8 cellular contexts compared by ENCODE assay signal in the genomic region with DNA sequence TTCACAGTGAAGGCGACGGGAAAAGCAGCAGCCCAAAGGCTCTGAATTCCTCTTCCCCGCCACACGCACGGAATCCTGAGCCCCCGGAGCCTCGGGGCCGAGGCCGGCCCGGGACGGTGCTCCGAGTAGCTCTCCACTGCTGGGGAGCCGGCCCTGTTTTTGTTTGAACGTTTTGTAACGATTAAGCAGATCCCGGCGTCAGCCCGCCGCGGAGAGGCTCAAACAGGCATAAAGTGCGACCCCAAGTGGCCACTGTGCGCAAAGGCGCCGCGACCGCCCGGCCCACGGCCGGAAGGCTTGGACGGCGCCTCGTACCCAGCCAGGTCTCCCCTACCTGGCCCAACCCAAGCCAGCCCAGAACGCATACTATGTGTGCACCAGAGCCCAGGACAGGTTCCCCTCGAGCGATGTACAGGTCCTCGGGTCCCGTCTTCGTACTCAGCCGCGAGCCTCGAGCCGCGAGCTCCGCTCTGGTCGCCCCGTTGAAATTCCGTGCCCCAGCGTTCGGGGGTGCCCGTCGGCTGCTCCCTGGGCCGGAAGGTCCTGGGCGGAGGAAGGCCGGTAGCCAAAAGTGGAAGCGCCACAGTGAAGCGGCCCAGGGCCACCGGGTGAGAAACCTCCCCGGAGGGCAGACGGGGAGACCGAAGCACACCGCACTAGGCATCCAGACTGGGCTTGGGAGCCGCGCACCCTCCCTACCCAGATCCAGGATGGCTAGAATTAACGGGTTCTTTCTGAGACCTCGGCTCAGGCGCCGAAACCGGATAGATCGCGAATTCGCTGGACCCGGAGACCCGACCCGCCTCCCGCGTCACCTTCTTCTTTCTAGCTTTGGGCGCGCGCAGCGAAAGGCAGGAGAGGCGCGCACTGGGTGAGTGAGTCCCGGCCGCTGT. TPM values are rescaled to one million over a fixed set of nuclear protein-coding genes. Genes with fewer than 3 reads are reported as not detected.
A peak's percentile ranks its signal among the peaks of the same experiment; 100 is the strongest.
DNase-seq lines count a peak whose midpoint lies in the region; ATAC-seq and TF ChIP-seq lines count a peak whose summit lies in the region.

No MANE protein-coding gene starts in this region.

- H3K9me3 ChIP-seq in GM23248 (ENCODE audit: low read depth), result no peaks in the 10 kb centered on the region
- H3K9me3 ChIP-seq in iPS-15b (ENCODE audit: control insufficient read depth, insufficient read depth, low read length), result no peaks in the 10 kb centered on the region
- H3K9me3 ChIP-seq in sigmoid colon, result no peaks in the 10 kb centered on the region

- H3K9me2 ChIP-seq in GM23248 (ENCODE audit: insufficient read depth), result no peaks in the 10 kb centered on the region

- no peaks in the 10 kb centered on the region for H4K20me1 ChIP-seq in GM23248 (ENCODE audit: insufficient read depth)

- TF ChIP-seq CTCF in NB4 (IDR thresholded peaks at IDR 0.05; ENCODE audit: low read depth, low read length), result peak; percentile 84
- TF ChIP-seq CTCF in brain microvascular endothelial cell (IDR thresholded peaks at IDR 0.05; ENCODE audit: low read depth, low read length, missing control alignments), result peak; percentile 94
- peak; percentile 71 to 91 (median 80) for TF ChIP-seq CTCF in sigmoid colon (IDR thresholded peaks at IDR 0.05)

- H3K27ac ChIP-seq in GM23248 (peak overlapping the region; percentile 93), brain microvascular endothelial cell (peak overlapping the region; percentile 3), sigmoid colon (peak overlapping the region; percentile 92 to 94 (median 93))

- H3K36me3 ChIP-seq in GM23248 (ENCODE audit: low read depth) (no peaks in the 10 kb centered on the region), brain microvascular endothelial cell (replicated peaks) (no peaks in the 10 kb centered on the region), iPS-15b (ENCODE audit: control insufficient read depth, insufficient read depth, low read length) (no peaks in the 10 kb centered on the region), sigmoid colon (no peaks in the 10 kb centered on the region)

- intact Hi-C loops in sigmoid colon (cut with DNase I), result loop anchor here (2.0 to 5.0 kb wide), 8 partner anchors 128 to 1423 kb away; no protein-coding TSS in a partner anchor

- TF ChIP-seq EP300 in sigmoid colon (IDR thresholded peaks at IDR 0.05), result no peak

- no peak for TF ChIP-seq POLR2A in NB4 (IDR thresholded peaks at IDR 0.05; ENCODE audit: extremely low read depth, insufficient read length)
- peak in 1 of 2 donors; percentile 41 for TF ChIP-seq POLR2A in sigmoid colon (IDR thresholded peaks at IDR 0.05)

- H3K27me3 ChIP-seq in GM23248 (replicated peaks; ENCODE audit: insufficient read depth), result no peaks in the 10 kb centered on the region; the same call in 1 of the 2 replicates
- H3K27me3 ChIP-seq in brain microvascular endothelial cell (replicated peaks), result peaks cover 64% of the 10 kb centered on the region
- H3K27me3 ChIP-seq in iPS-15b (ENCODE audit: control insufficient read depth, insufficient read depth, low read length), result peaks cover 93% of the 10 kb centered on the region
- peaks cover 25 to 50% (median 50%) of the 10 kb centered on the region in 3 donors for H3K27me3 ChIP-seq in sigmoid colon

- H3K4me1 ChIP-seq in GM23248 (ENCODE audit: insufficient read depth) (no peaks in the 10 kb centered on the region), iPS-15b (ENCODE audit: control insufficient read depth, insufficient read depth, low read length) (peaks cover 14% of the 10 kb centered on the region), sigmoid colon (peaks cover 0 to 52% (median 36%) of the 10 kb centered on the region in 4 donors)

- H2AFZ ChIP-seq in GM23248, result peak overlapping the region; percentile 94

- H3K9ac ChIP-seq in GM23248, result peak overlapping the region; percentile 90
- no peak overlapping the region for H3K9ac ChIP-seq in iPS-15b (ENCODE audit: low read depth, low read length)

- no peak for ATAC-seq in HG02623 (IDR thresholded peaks at IDR 0.05; ENCODE audit: unreplicated experiment)

- DNase-seq in DMS79 treated with DMSO at 0.1 percent for 48 hours (lab: John Stamatoyannopoulos, UW) (peak; percentile 27), GM23248 (peak; percentile 97), NB4 (ENCODE audit: low read depth) (peak; percentile 88), T1000 (lab: John Stamatoyannopoulos, UW) (peak; percentile 85), brain microvascular endothelial cell (peak; percentile 87), sigmoid colon (peak; percentile 95)

- H3K4me3 ChIP-seq in GM23248 (peak overlapping the region; percentile 80), NB4 (ENCODE audit: low read depth, low read length) (peak overlapping the region; percentile 36), brain microvascular endothelial cell (ENCODE audit: low read depth, low read length) (peak overlapping the region; percentile 55), iPS-15b (ENCODE audit: low read depth, low read length) (peak overlapping the region; percentile 69), sigmoid colon (peak overlapping the region; percentile 30 to 72 (median 55))

- in situ Hi-C loops in GM23248 (cut with MboI) (loop anchor here (10.0 kb wide), 3 partner anchors 425 to 795 kb away; no protein-coding TSS in a partner anchor), brain microvascular endothelial cell (cut with HindIII; ENCODE audit: low pct_ligation_motif_present, low sequenced_read_pairs) (no loop called here)

- peak overlapping the region; percentile 91 for H3K4me2 ChIP-seq in GM23248 (ENCODE audit: unreplicated experiment)

- no peaks in the 10 kb centered on the region for H3F3A ChIP-seq in GM23248 (ENCODE audit: insufficient read depth)

- no peaks in the 10 kb centered on the region for H3K79me2 ChIP-seq in GM23248 (ENCODE audit: insufficient read depth)

- WGBS in GM23248 (ENCODE audit: low coverage in 1 of 2, low lambda C conversion rate in 2 of 2, missing lambda C conversion rate in 2 of 2), 2 experiments, result 33 to 34% methylated on average over 84 of the region's 84 CpGs
- 2 to 4% methylated on average over 84 of the region's 84 CpGs for WGBS in sigmoid colon, 2 donors

RNA-seq across cellular contexts. Expression of a gene that starts 1.2 kb away (rescaled TPM):
- total RNA-seq in GM23248 (2014; rRNA removed; shearing (Covaris generic)), result 1.8 and 1.9 TPM in 2 replicates
- polyA plus RNA-seq in GM23248 (2016; fragmentation: Nextera tagmentation; extraction: Ambion mirVana) (3.8 and 4.4 TPM in 2 replicates), sigmoid colon (10 to 100 TPM in 1 of 3 donors, 1 to 10 TPM in 2; 5.4 to 11.4 (median 6.5) TPM)
- total RNA-seq in sigmoid colon, result 10 to 100 TPM; 18.6 to 43.3 (median 32.7) TPM

Comparison
In these comparisons a context has a peak if more than half of its experiments do, and no peak if none do; other contexts are left out.
1. DNase-seq: peak in every context shown above with its lines; median percentile 97 in GM23248; 95 in sigmoid colon; 88 in NB4; 87 in brain microvascular endothelial cell; 85 in T1000; 27 in DMS79 treated with DMSO at 0.1 percent for 48 hours.
2. H3K27ac ChIP-seq: peak in every context shown above with its lines; median percentile 93 in GM23248; 93 in sigmoid colon; 3 in brain microvascular endothelial cell.